In genomic region chr20:62055106-62055861, GRCh38 we compare ENCODE assay signal across 24 cellular contexts.
"Had no signal": no experiment of that assay in that cellular context is flagged by ENCODE, and none has a peak within 500 bp of the region (broad histone marks: within the 10 kb centered on the region; RNA-seq: fewer than 3 reads in every experiment).

No MANE protein-coding gene starts in this region.

- H3K9me3 Mint-ChIP-seq: activated CD4-positive, alpha-beta memory T cell treated with anti-CD3 and anti-CD28 coated beads, Interleukin-2, amount 10 ng/mL, durations not matched to agents 7 days and 5 days; activated naive CD8-positive, alpha-beta T cell treated with anti-CD3 and anti-CD28 coated beads, Interleukin-2, amount 10 ng/mL, durations not matched to agents 7 days and 5 days; activated T-cell treated with anti-CD3 and anti-CD28 coated beads, Interleukin-2, amount 50 U/mL, for 24 hours; activated T-helper 2 cell treated with anti-CD3 and anti-CD28 coated beads, Interferon-gamma antibody, Interleukin-2, Interleukin-4, amounts not matched to agents 10 μg/mL and 5 μg/mL and 100 μg/mL, durations not matched to agents 14 hours and 24 hours and 36 hours; nephron; stimulated activated naive CD8-positive, alpha-beta T cell treated with anti-CD3 and anti-CD28 coated beads, Interleukin-15, amount 100 ng/mL, for 72 hours; T-helper 2 cell treated with Interferon-gamma antibody and Interleukin-4, amounts not matched to agents 5 μg/mL and 100 μg/mL, for 36 hours; type B pancreatic cell had no signal

- ATAC-seq: activated CD4-positive, alpha-beta T cell treated with anti-CD3 and anti-CD28 coated beads for 36 hours; activated CD8-positive, alpha-beta memory T cell treated with anti-CD3 and anti-CD28 coated beads, Interleukin-2, amount 10 ng/mL, durations not matched to agents 7 days and 5 days; body of pancreas; esophagus mucosa; gastrocnemius medialis; left lung; stimulated activated naive CD8-positive, alpha-beta T cell treated with anti-CD3 and anti-CD28 coated beads, Interleukin-15, amount 100 ng/mL, for 72 hours had no signal

- FAIRE-seq: keratinocyte, TTC549 had no signal

- H3K4me3 Mint-ChIP-seq: activated CD4-positive, alpha-beta memory T cell treated with anti-CD3 and anti-CD28 coated beads, Interleukin-2, amount 10 ng/mL, durations not matched to agents 7 days and 5 days; activated CD4-positive, alpha-beta T cell treated with anti-CD3 and anti-CD28 coated beads for 36 hours; activated CD8-positive, alpha-beta memory T cell treated with anti-CD3 and anti-CD28 coated beads, Interleukin-2, amount 10 ng/mL, durations not matched to agents 7 days and 5 days; activated naive CD8-positive, alpha-beta T cell treated with anti-CD3 and anti-CD28 coated beads, Interleukin-2, amount 10 ng/mL, durations not matched to agents 7 days and 5 days; activated T-cell treated with anti-CD3 and anti-CD28 coated beads, Interleukin-2, amount 50 U/mL, for 24 hours; nephron; stimulated activated naive CD8-positive, alpha-beta T cell treated with anti-CD3 and anti-CD28 coated beads, Interleukin-15, amount 100 ng/mL, for 72 hours; T-helper 2 cell treated with Interferon-gamma antibody and Interleukin-4, amounts not matched to agents 5 μg/mL and 100 μg/mL, for 36 hours; type B pancreatic cell had no signal

- H3K4me1 ChIP-seq: colonic mucosa had no signal

- H3K27me3 Mint-ChIP-seq: activated CD4-positive, alpha-beta memory T cell treated with anti-CD3 and anti-CD28 coated beads, Interleukin-2, amount 10 ng/mL, durations not matched to agents 7 days and 5 days; activated CD4-positive, alpha-beta T cell treated with anti-CD3 and anti-CD28 coated beads for 36 hours; activated CD8-positive, alpha-beta memory T cell treated with anti-CD3 and anti-CD28 coated beads, Interleukin-2, amount 10 ng/mL, durations not matched to agents 7 days and 5 days; activated naive CD8-positive, alpha-beta T cell treated with anti-CD3 and anti-CD28 coated beads, Interleukin-2, amount 10 ng/mL, durations not matched to agents 7 days and 5 days; activated T-cell treated with anti-CD3 and anti-CD28 coated beads, Interleukin-2, amount 50 U/mL, for 24 hours; stimulated activated naive CD8-positive, alpha-beta T cell treated with anti-CD3 and anti-CD28 coated beads, Interleukin-15, amount 100 ng/mL, for 72 hours; type B pancreatic cell had no signal

- H3K27ac Mint-ChIP-seq: activated CD4-positive, alpha-beta memory T cell treated with anti-CD3 and anti-CD28 coated beads, Interleukin-2, amount 10 ng/mL, durations not matched to agents 7 days and 5 days; activated CD4-positive, alpha-beta T cell treated with anti-CD3 and anti-CD28 coated beads for 36 hours; activated CD8-positive, alpha-beta memory T cell treated with anti-CD3 and anti-CD28 coated beads, Interleukin-2, amount 10 ng/mL, durations not matched to agents 7 days and 5 days; activated naive CD8-positive, alpha-beta T cell treated with anti-CD3 and anti-CD28 coated beads, Interleukin-2, amount 10 ng/mL, durations not matched to agents 7 days and 5 days; activated T-cell treated with anti-CD3 and anti-CD28 coated beads, Interleukin-2, amount 50 U/mL, for 24 hours; activated T-helper 2 cell treated with anti-CD3 and anti-CD28 coated beads, Interferon-gamma antibody, Interleukin-2, Interleukin-4, amounts not matched to agents 10 μg/mL and 5 μg/mL and 100 μg/mL, durations not matched to agents 14 hours and 24 hours and 36 hours; nephron; T-helper 2 cell treated with Interferon-gamma antibody and Interleukin-4, amounts not matched to agents 5 μg/mL and 100 μg/mL, for 36 hours; type B pancreatic cell had no signal

- DNase-seq: activated CD4-positive, alpha-beta memory T cell treated with anti-CD3 and anti-CD28 coated beads, Interleukin-2, amount 10 ng/mL, durations not matched to agents 7 days and 5 days; activated CD4-positive, alpha-beta T cell treated with anti-CD3 and anti-CD28 coated beads for 36 hours; activated CD8-positive, alpha-beta memory T cell treated with anti-CD3 and anti-CD28 coated beads, Interleukin-2, amount 10 ng/mL, durations not matched to agents 7 days and 5 days; activated naive CD4-positive, alpha-beta T cell treated with Interleukin-2 at 50 U/mL for 16 hours; activated naive CD8-positive, alpha-beta T cell treated with anti-CD3 and anti-CD28 coated beads, Interleukin-2, amount 10 ng/mL, durations not matched to agents 7 days and 5 days; activated T-cell treated with anti-CD3 and anti-CD28 coated beads, Interleukin-2, amount 50 U/mL, for 24 hours; amygdala; body of pancreas; caudate nucleus; colonic mucosa; gastrocnemius medialis; left lung; mammary epithelial cell; midbrain; nucleus accumbens; retina; stimulated activated naive CD8-positive, alpha-beta T cell treated with anti-CD3 and anti-CD28 coated beads, Interleukin-15, amount 100 ng/mL, for 72 hours had no signal

- H3K4me3 ChIP-seq: body of pancreas, colonic mucosa, gastrocnemius medialis, left lung had no signal

- H3K27me3 ChIP-seq: body of pancreas, colonic mucosa, gastrocnemius medialis, left lung had no signal

- H3K27ac ChIP-seq: body of pancreas, colonic mucosa, gastrocnemius medialis, left lung had no signal

- H3K36me3 ChIP-seq: colonic mucosa, gastrocnemius medialis, left lung had no signal

- H3K9me3 ChIP-seq: body of pancreas, colonic mucosa, gastrocnemius medialis, left lung had no signal

- H3K36me3 Mint-ChIP-seq: activated CD8-positive, alpha-beta memory T cell treated with anti-CD3 and anti-CD28 coated beads, Interleukin-2, amount 10 ng/mL, durations not matched to agents 7 days and 5 days; activated naive CD8-positive, alpha-beta T cell treated with anti-CD3 and anti-CD28 coated beads, Interleukin-2, amount 10 ng/mL, durations not matched to agents 7 days and 5 days had no signal
